In genomic region chr7:26399747-26400146, GRCh38 we compare ENCODE assay signal across 12 cellular contexts.
DNase-seq lines count a peak whose midpoint lies in the region; ATAC-seq, FAIRE-seq and TF ChIP-seq lines count a peak whose summit lies in the region.
"Had no signal": no experiment of that assay in that cellular context is flagged by ENCODE, and none has a peak within 500 bp of the region (broad histone marks: within the 10 kb centered on the region; RNA-seq: fewer than 3 reads in every experiment).

No MANE protein-coding gene starts in this region.

- H3K36me3 Mint-ChIP-seq in activated naive CD8-positive, alpha-beta T cell, result no peaks in the 10 kb centered on the region
- no peaks in the 10 kb centered on the region for H3K36me3 Mint-ChIP-seq in activated naive CD8-positive, alpha-beta T cell treated with anti-CD3 and anti-CD28 coated beads for 36 hours
- peaks cover 3% of the 10 kb centered on the region for H3K36me3 Mint-ChIP-seq in T-helper 17 cell (ENCODE audit: low read depth)

- peaks cover 0 to 4% of the 10 kb centered on the region in 2 donors for H3K4me1 ChIP-seq in kidney (ENCODE audit: control insufficient read depth in 1 of 2, insufficient read depth in 1 of 2, low read depth in 1 of 2, low read length in 2 of 2)
- H3K4me1 ChIP-seq in testis, result peaks cover 5% of the 10 kb centered on the region

- peak overlapping the region; percentile 91 for H3K4me3 Mint-ChIP-seq in activated naive CD8-positive, alpha-beta T cell
- H3K4me3 Mint-ChIP-seq in activated naive CD8-positive, alpha-beta T cell treated with anti-CD3 and anti-CD28 coated beads for 36 hours, result no peak overlapping the region
- H3K4me3 Mint-ChIP-seq in T-helper 17 cell, result peak overlapping the region; percentile 93

- FAIRE-seq in kidney (lab: Jason Lieb, UNC), result no peak

- peak overlapping the region; percentile 10 to 92 for H3K27ac ChIP-seq in kidney (ENCODE audit: low read depth in 2 of 2, low read length in 2 of 2)
- peak overlapping the region; percentile 80 to 86 for H3K27ac ChIP-seq in testis

- H3K27ac Mint-ChIP-seq in activated naive CD8-positive, alpha-beta T cell, result no peak overlapping the region
- H3K27ac Mint-ChIP-seq in activated naive CD8-positive, alpha-beta T cell treated with anti-CD3 and anti-CD28 coated beads for 36 hours, result no peak overlapping the region
- no peak overlapping the region for H3K27ac Mint-ChIP-seq in T-helper 17 cell

- H3K36me3 ChIP-seq in kidney (ENCODE audit: control insufficient read depth in 1 of 2, insufficient read depth in 2 of 2, low read length in 2 of 2) (no peaks in the 10 kb centered on the region), testis (ENCODE audit: low read depth, missing control alignments) (no peaks in the 10 kb centered on the region)
- H3K36me3 ChIP-seq: transverse colon had no signal

- peak overlapping the region in 1 of 2 donors; percentile 49 for H3K9ac ChIP-seq in kidney (ENCODE audit: low read length in 2 of 2)

- H3K4me3 ChIP-seq in kidney (ENCODE audit: low read length in 2 of 2), result peak overlapping the region in 1 of 2 donors; percentile 35
- H3K4me3 ChIP-seq in testis, result no peak overlapping the region

- H3K27me3 ChIP-seq in testis, result no peaks in the 10 kb centered on the region
- H3K27me3 ChIP-seq: transverse colon had no signal

- intact Hi-C loops in kidney (cut with DNase I), result no loop called here
- intact Hi-C loops in testis (cut with DNase I; ENCODE audit: low total_unique reads), result no loop called here

- peaks cover 42% of the 10 kb centered on the region for H3K27me3 Mint-ChIP-seq in activated naive CD8-positive, alpha-beta T cell
- H3K27me3 Mint-ChIP-seq in activated naive CD8-positive, alpha-beta T cell treated with anti-CD3 and anti-CD28 coated beads for 36 hours, result peaks cover 60% of the 10 kb centered on the region
- H3K27me3 Mint-ChIP-seq in T-helper 17 cell, result peaks cover 59% of the 10 kb centered on the region

- peaks cover 10% of the 10 kb centered on the region for H3K4me1 Mint-ChIP-seq in activated naive CD8-positive, alpha-beta T cell (ENCODE audit: low read depth)
- peaks cover 15% of the 10 kb centered on the region for H3K4me1 Mint-ChIP-seq in activated naive CD8-positive, alpha-beta T cell treated with anti-CD3 and anti-CD28 coated beads for 36 hours
- H3K4me1 Mint-ChIP-seq in T-helper 17 cell, result peaks cover 11% of the 10 kb centered on the region

- ATAC-seq in T-helper 17 cell, result no peak
- no peak for ATAC-seq in GM21360 (IDR thresholded peaks at IDR 0.05; ENCODE audit: unreplicated experiment)
- ATAC-seq in GM19463 (IDR thresholded peaks at IDR 0.05; ENCODE audit: unreplicated experiment), result no peak

- no peak for DNase-seq in activated naive CD8-positive, alpha-beta T cell treated with anti-CD3 and anti-CD28 coated beads for 36 hours
- no peak for DNase-seq in T-helper 17 cell
- no peak for DNase-seq in kidney
- DNase-seq in testis, result no peak
- no peak for DNase-seq in NCI-H446 treated with DMSO at 0.1 percent for 48 hours (lab: John Stamatoyannopoulos, UW)
- DNase-seq: activated CD4-positive, alpha-beta T cell treated with anti-CD3 and anti-CD28 coated beads for 48 hours; effector memory CD4-positive, alpha-beta T cell; GOT3; transverse colon had no signal

- no peak for TF ChIP-seq POLR2A in testis (IDR thresholded peaks at IDR 0.05)

- H3K9me3 ChIP-seq in T-helper 17 cell (ENCODE audit: control insufficient read depth, low read length, poor library complexity, severe bottlenecking), result no peaks in the 10 kb centered on the region
- H3K9me3 ChIP-seq in kidney (ENCODE audit: control insufficient read depth in 1 of 2, low read length in 2 of 2), result no peaks in the 10 kb centered on the region
- no peaks in the 10 kb centered on the region for H3K9me3 ChIP-seq in testis
- H3K9me3 ChIP-seq: transverse colon had no signal

- TF ChIP-seq CTCF in kidney (IDR thresholded peaks at IDR 0.05; ENCODE audit: borderline replicate concordance, extremely low read depth, insufficient read depth) (no peak), testis (IDR thresholded peaks at IDR 0.05) (no peak)

- 76 to 83% methylated on average over 1 of the region's 1 CpG for WGBS in testis, 2 donors

- H3K9me3 Mint-ChIP-seq in activated naive CD8-positive, alpha-beta T cell (ENCODE audit: low read depth), result no peaks in the 10 kb centered on the region
- no peaks in the 10 kb centered on the region for H3K9me3 Mint-ChIP-seq in activated naive CD8-positive, alpha-beta T cell treated with anti-CD3 and anti-CD28 coated beads for 36 hours
